ENCODE assay signal across 9 cellular contexts in genomic region chr7:131251371-131251770, GRCh38.
"Had no signal": no experiment of that assay in that cellular context is flagged by ENCODE, and none has a peak within 500 bp of the region (broad histone marks: within the 10 kb centered on the region; RNA-seq: fewer than 3 reads in every experiment).

No MANE protein-coding gene starts in this region.

- ATAC-seq: GM23338, HCT116 had no signal

- H3K27ac Mint-ChIP-seq: GM23338, H9, HFFc6 had no signal

- H3K4me2 ChIP-seq: GM23338 had no signal

- H3K4me1 ChIP-seq: HAP-1 had no signal

- H3K4me3 ChIP-seq: GM23248, GM23338, HAP-1 had no signal

- H3K4me1 Mint-ChIP-seq: GM23338 had no signal

- H3K27ac ChIP-seq: GM23248 had no signal

- H3K9ac ChIP-seq: GM23248 had no signal

- H3K4me3 Mint-ChIP-seq: GM23338, H9, HFFc6 had no signal

- H2AFZ ChIP-seq: GM23248, GM23338 had no signal

- DNase-seq: GM23248, GOT3, H7, H9, HCEC 1CT, HFFc6 had no signal

- H3K36me3 ChIP-seq: HAP-1 had no signal
